In genomic region chr6:44966449-44967091, GRCh38 we compare ENCODE assay signal across 1 cellular context.
TF ChIP-seq lines count a peak whose summit lies in the region.

No MANE protein-coding gene starts in this region.

TF ChIP-seq in K562, 482 proteins besides CTCF, POLR2A, EP300 and RAD21 (continued from another document and continues in another):
- TF ChIP-seq NEUROD1 (IDR thresholded peaks at IDR 0.05; ENCODE audit: borderline replicate concordance, low read depth, low read length, partially characterized antibody) (peak; percentile 92), MBD2 (IDR thresholded peaks at IDR 0.05; ENCODE audit: borderline replicate concordance, low read depth) (peak; percentile 87), ARNT (IDR thresholded peaks at IDR 0.05) (peak; percentile 99), ZNF175 (CRISPR knock-in tag; IDR thresholded peaks at IDR 0.05; ENCODE audit: low read depth) (peak; percentile 98), ZNF24 (IDR thresholded peaks at IDR 0.05) (peak; percentile 72; the same call in 1 of the 2 replicates), ZBED1 (IDR thresholded peaks at IDR 0.05) (peak; percentile 88; the same call in 1 of the 2 replicates), ZNF23 (CRISPR knock-in tag; IDR thresholded peaks at IDR 0.05) (peak; percentile 64; the same call in 1 of the 2 replicates), ZNF584 (CRISPR knock-in tag; IDR thresholded peaks at IDR 0.05; ENCODE audit: low read depth) (peak; percentile 95), CBFA2T2 (conservative IDR thresholded peaks at IDR 0.05) (peak; percentile 100), ILF3 (IDR thresholded peaks at IDR 0.05; ENCODE audit: borderline replicate concordance) (peak; percentile 98), MEIS2 (IDR thresholded peaks at IDR 0.05; ENCODE audit: partially characterized antibody) (peak; percentile 99), ZNF354B (CRISPR knock-in tag; IDR thresholded peaks at IDR 0.05) (0 out of 2 replicates have a peak, but pooled peaks have one; percentile 48), ZNF583 (CRISPR knock-in tag; IDR thresholded peaks at IDR 0.05) (peak; percentile 80; the same call in 1 of the 2 replicates), ZNF3 (CRISPR knock-in tag; IDR thresholded peaks at IDR 0.05) (no peak), CC2D1A (IDR thresholded peaks at IDR 0.05) (peak; percentile 98), ZBTB26 (CRISPR knock-in tag; IDR thresholded peaks at IDR 0.05) (peak; percentile 81; the same call in 1 of the 2 replicates), BACH1 (tag; IDR thresholded peaks at IDR 0.05) (peak; percentile 75; the same call in 1 of the 2 replicates), CCNT2 (IDR thresholded peaks at IDR 0.05; ENCODE audit: borderline replicate concordance, extremely low read depth, insufficient read length, low read depth, low read length) (peak; percentile 93), EP400 (IDR thresholded peaks at IDR 0.05) (peak; percentile 67), ZNF644 (tag; IDR thresholded peaks at IDR 0.05; ENCODE audit: low read depth) (peak; percentile 87), NONO (IDR thresholded peaks at IDR 0.05; ENCODE audit: low read depth in 2 of 2, low read length in 1 of 2) (peak in 1 of 2 experiments; percentile 96; a peak in 2 of 4 replicates), JUNB (CRISPR knock-in tag; conservative IDR thresholded peaks at IDR 0.05) (peak; percentile 83), STAT5A (IDR thresholded peaks at IDR 0.05; ENCODE audit: borderline replicate concordance, low read length) (peak; percentile 99), ZNF239 (CRISPR knock-in tag; IDR thresholded peaks at IDR 0.05) (peak; percentile 61), GABPB1 (CRISPR knock-in tag; IDR thresholded peaks at IDR 0.05) (0 out of 2 replicates have a peak, but pooled peaks have one; percentile 34), KHSRP (IDR thresholded peaks at IDR 0.05) (peak; percentile 98), SMARCE1 (IDR thresholded peaks at IDR 0.05) (peak; percentile 100), ZNF263 (CRISPR knock-in tag; IDR thresholded peaks at IDR 0.05; ENCODE audit: borderline replicate concordance) (no peak), BHLHE40 (IDR thresholded peaks at IDR 0.05; ENCODE audit: low read length) (peak; percentile 45; the same call in 1 of the 2 replicates), ZBTB7A (IDR thresholded peaks at IDR 0.05; ENCODE audit: borderline replicate concordance, control insufficient read depth, low read depth, low read length) (no peak), SMAD4 (CRISPR knock-in tag; conservative IDR thresholded peaks at IDR 0.05) (peak; percentile 95), NCOA4 (IDR thresholded peaks at IDR 0.05; ENCODE audit: partially characterized antibody) (peak; percentile 98), CREB1 (IDR thresholded peaks at IDR 0.05) (peak; percentile 78), CREB1 (CRISPR knock-in tag; IDR thresholded peaks at IDR 0.05) (no peak), ZBTB9 (CRISPR knock-in tag; IDR thresholded peaks at IDR 0.05) (peak; percentile 92), KDM1A (IDR thresholded peaks at IDR 0.05) (peak; percentile 100), ESRRA (IDR thresholded peaks at IDR 0.05; ENCODE audit: borderline replicate concordance, low read depth) (peak; percentile 56; the same call in 1 of the 2 replicates), RAD51 (IDR thresholded peaks at IDR 0.05; ENCODE audit: borderline replicate concordance, low read depth) (0 out of 2 replicates have a peak, but pooled peaks have one; percentile 35), HMG20A (CRISPR knock-in tag; conservative IDR thresholded peaks at IDR 0.05) (peak; percentile 54), TAL1 (IDR thresholded peaks at IDR 0.05) (peak; percentile 100), RUNX1 (IDR thresholded peaks at IDR 0.05; ENCODE audit: low read depth) (peak; percentile 57; the same call in 1 of the 2 replicates), TBL1XR1 (IDR thresholded peaks at IDR 0.05; ENCODE audit: low read length in 2 of 2) (peak; percentile 64 to 99; a peak in 3 of 4 replicates), PYGO2 (tag; IDR thresholded peaks at IDR 0.05) (peak; percentile 92), L3MBTL2 (IDR thresholded peaks at IDR 0.05) (peak; percentile 41; the same call in 1 of the 2 replicates), ZNF280A (IDR thresholded peaks at IDR 0.05; ENCODE audit: low read depth, partially characterized antibody) (no peak), ZNF77 (CRISPR knock-in tag; IDR thresholded peaks at IDR 0.05) (no peak), ZNF277 (CRISPR knock-in tag; IDR thresholded peaks at IDR 0.05; ENCODE audit: borderline replicate concordance) (no peak), ZNF589 (CRISPR knock-in tag; IDR thresholded peaks at IDR 0.05; ENCODE audit: low read depth) (peak; percentile 98), LCOR (CRISPR knock-in tag; IDR thresholded peaks at IDR 0.05) (peak; percentile 25; the same call in 1 of the 2 replicates), TAF9B (IDR thresholded peaks at IDR 0.05; ENCODE audit: partially characterized antibody) (peak; percentile 74), ID3 (CRISPR knock-in tag; IDR thresholded peaks at IDR 0.05) (no peak), ID3 (tag; IDR thresholded peaks at IDR 0.05) (peak; percentile 94), AFF1 (IDR thresholded peaks at IDR 0.05; ENCODE audit: low read depth in 1 of 2, partially characterized antibody in 2 of 2) (peak; percentile 80 to 98), NR4A1 (CRISPR knock-in tag; IDR thresholded peaks at IDR 0.05) (no peak), NR4A1 (tag; IDR thresholded peaks at IDR 0.05) (peak; percentile 92), GATA2 (CRISPR knock-in tag; IDR thresholded peaks at IDR 0.05) (peak; percentile 95), FOXM1 (IDR thresholded peaks at IDR 0.05; ENCODE audit: low read depth) (peak; percentile 99), FOXM1 (CRISPR knock-in tag; IDR thresholded peaks at IDR 0.05; ENCODE audit: low read depth) (no peak), ZBTB11 (CRISPR knock-in tag; IDR thresholded peaks at IDR 0.05) (peak in 1 of 3 experiments; percentile 84; a peak in 2 of 6 replicates), MYNN (IDR thresholded peaks at IDR 0.05) (peak; percentile 100), MYNN (CRISPR knock-in tag; IDR thresholded peaks at IDR 0.05) (no peak; the same call in 1 of the 2 replicates), NCOR1 (IDR thresholded peaks at IDR 0.05) (peak; percentile 100), EZH2 (IDR thresholded peaks at IDR 0.05; ENCODE audit: borderline replicate concordance, low read depth, low read length) (peak; percentile 93; the same call in 1 of the 2 replicates), MTF1 (CRISPR knock-in tag; IDR thresholded peaks at IDR 0.05; ENCODE audit: borderline replicate concordance) (no peak), FOSL1 (tag; conservative IDR thresholded peaks at IDR 0.05) (peak; percentile 100), SRF (CRISPR knock-in tag; IDR thresholded peaks at IDR 0.05) (0 out of 4 replicates have a peak, but pooled peaks of 1 of the 2 experiments have one; percentile 31)
